16 cellular contexts compared by ENCODE assay signal in the genomic region with DNA sequence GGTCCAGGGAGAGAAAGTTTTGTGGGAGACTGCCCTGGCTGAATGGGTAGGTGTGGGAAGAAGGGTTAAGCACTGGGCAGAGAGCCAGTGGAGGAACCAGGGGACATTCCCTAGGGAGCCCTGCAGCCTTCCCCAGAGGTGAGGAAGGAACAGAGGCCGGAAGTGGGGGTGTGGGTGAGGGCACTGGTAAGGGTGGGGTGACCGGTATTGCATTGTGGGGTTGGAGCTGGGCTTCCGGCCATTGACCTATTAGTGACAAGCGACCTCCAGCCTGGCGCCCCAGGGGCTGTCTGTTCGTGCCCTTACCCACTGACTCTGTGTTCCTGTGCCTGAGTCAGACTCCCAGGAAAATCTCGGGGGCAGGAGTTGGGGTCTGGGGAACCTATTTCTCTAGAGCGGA. TPM values are rescaled to one million over a fixed set of nuclear protein-coding genes. Genes with fewer than 3 reads are reported as not detected.
DNase-seq lines count a peak whose midpoint lies in the region; ATAC-seq and TF ChIP-seq lines count a peak whose summit lies in the region.
"Had no signal": no experiment of that assay in that cellular context is flagged by ENCODE, and none has a peak within 500 bp of the region (broad histone marks: within the 10 kb centered on the region; RNA-seq: fewer than 3 reads in every experiment).

No MANE protein-coding gene starts in this region.

- TF ChIP-seq CTCF in lung (IDR thresholded peaks at IDR 0.05; ENCODE audit: control extremely low read depth, extremely low read depth) (no peak), thyroid gland (IDR thresholded peaks at IDR 0.05) (no peak)

- no peaks in the 10 kb centered on the region for H3K36me3 Mint-ChIP-seq in immature natural killer cell

- 56 to 67% methylated on average over 8 of the region's 8 CpGs for WGBS in lung, 2 donors
- 41 to 58% methylated on average over 5 to 8 of the region's 8 CpGs for WGBS in thyroid gland, 2 donors

- no peaks in the 10 kb centered on the region for H3K9me3 ChIP-seq in lung (ENCODE audit: control insufficient read depth in 2 of 2, insufficient read depth in 1 of 2, low read length in 1 of 2)
- no peaks in the 10 kb centered on the region for H3K9me3 ChIP-seq in thyroid gland
- H3K9me3 ChIP-seq: adrenal gland had no signal

- H3K36me3 ChIP-seq in lung (ENCODE audit: control insufficient read depth in 2 of 2, insufficient read depth in 2 of 2, low read length in 2 of 2): no peaks in the 10 kb centered on the region
- no peaks in the 10 kb centered on the region for H3K36me3 ChIP-seq in thyroid gland
- H3K36me3 ChIP-seq: adrenal gland had no signal

- H3K4me3 Mint-ChIP-seq in immature natural killer cell: no peak overlapping the region
- H3K4me3 Mint-ChIP-seq: activated CD4-positive, alpha-beta T cell treated with anti-CD3 and anti-CD28 coated beads for 36 hours; stimulated activated naive CD8-positive, alpha-beta T cell treated with anti-CD3 and anti-CD28 coated beads, Interleukin-15, Interleukin-2, amounts not matched to agents 100 ng/mL and 50 ng/mL, for 24 hours had no signal

- peaks cover 1 to 6% (median 2%) of the 10 kb centered on the region in 3 donors for H3K27me3 Mint-ChIP-seq in immature natural killer cell (ENCODE audit: low read depth in 3 of 3)
- H3K27me3 Mint-ChIP-seq: activated CD4-positive, alpha-beta T cell treated with anti-CD3 and anti-CD28 coated beads for 36 hours; stimulated activated naive CD8-positive, alpha-beta T cell treated with anti-CD3 and anti-CD28 coated beads, Interleukin-15, Interleukin-2, amounts not matched to agents 100 ng/mL and 50 ng/mL, for 24 hours had no signal

- H3K27ac ChIP-seq in caudate nucleus (ENCODE audit: low read depth, low read length): peak overlapping the region; percentile 5
- H3K27ac ChIP-seq in lung (ENCODE audit: low read depth in 1 of 2, low read length in 1 of 2): peak overlapping the region in 1 of 2 donors; percentile 84
- H3K27ac ChIP-seq in thyroid gland: peak overlapping the region; percentile 80 to 95 (median 88)

- H3K4me3 ChIP-seq in lung (no peak overlapping the region), thyroid gland (replicated peaks in 1 of 3) (no peak overlapping the region)
- H3K4me3 ChIP-seq: adrenal gland had no signal

- H3K4me1 Mint-ChIP-seq in immature natural killer cell: peaks cover 12 to 16% of the 10 kb centered on the region in 2 donors

- H3K27ac Mint-ChIP-seq in immature natural killer cell: no peak overlapping the region
- H3K27ac Mint-ChIP-seq: activated CD4-positive, alpha-beta T cell treated with anti-CD3 and anti-CD28 coated beads for 36 hours; stimulated activated naive CD8-positive, alpha-beta T cell treated with anti-CD3 and anti-CD28 coated beads, Interleukin-15, Interleukin-2, amounts not matched to agents 100 ng/mL and 50 ng/mL, for 24 hours had no signal

- no peaks in the 10 kb centered on the region for H3K27me3 ChIP-seq in lung (ENCODE audit: control insufficient read depth, insufficient read depth)
- H3K27me3 ChIP-seq in thyroid gland: no peaks in the 10 kb centered on the region
- H3K27me3 ChIP-seq: adrenal gland had no signal

- H3K9me3 Mint-ChIP-seq in immature natural killer cell: peaks cover 0 to 1% (median 0%) of the 10 kb centered on the region in 6 donors
- H3K9me3 Mint-ChIP-seq: stimulated activated naive CD8-positive, alpha-beta T cell treated with anti-CD3 and anti-CD28 coated beads, Interleukin-15, Interleukin-2, amounts not matched to agents 100 ng/mL and 50 ng/mL, for 24 hours had no signal

- ATAC-seq in lung (ENCODE audit: insufficient read depth, low FRiP score): no peak
- ATAC-seq: activated CD4-positive, alpha-beta T cell treated with anti-CD3 and anti-CD28 coated beads for 36 hours had no signal

- H3K4me1 ChIP-seq in lung (ENCODE audit: control insufficient read depth in 2 of 2, insufficient read depth in 2 of 2, low read length in 2 of 2) (peaks cover 0 to 38% of the 10 kb centered on the region in 2 donors), thyroid gland (peaks cover 45 to 72% of the 10 kb centered on the region in 2 donors)

- TF ChIP-seq POLR2A in thyroid gland (IDR thresholded peaks at IDR 0.05): no peak

- DNase-seq in M059J (ENCODE audit: low read depth): peak; percentile 75
- DNase-seq in caudate nucleus (lab: John Stamatoyannopoulos, UW): peak in 1 of 61 donors; percentile 42
- DNase-seq in lung (ENCODE audit: low spot score): peak; percentile 53
- DNase-seq in thyroid gland: peak; percentile 78 to 82
- no peak for DNase-seq in immature natural killer cell
- DNase-seq in activated T-cell treated with anti-CD3 and anti-CD28 coated beads, Interleukin-2, amount 50 U/mL, for 1 hour: no peak
- no peak for DNase-seq in CD1c-positive myeloid dendritic cell (ENCODE audit: extremely low spot score)
- DNase-seq: activated CD4-positive, alpha-beta T cell treated with anti-CD3 and anti-CD28 coated beads for 36 hours; activated T-cell treated with anti-CD3 and anti-CD28 coated beads, Interleukin-2, amount 50 U/mL, for 48 hours; COR-L47; NCI-H1092; NCI-H226; OCI-M1 had no signal

- intact Hi-C loops in thyroid gland (cut with DNase I): no loop called here

RNA-seq across cellular contexts. Expression of gene TSPAN1, which starts 3.5 kb away (rescaled TPM):
- total RNA-seq in M059J (2014; rRNA removed; shearing (Covaris generic)): 0.47 and 1.7 TPM in 2 replicates
- total RNA-seq in lung: 100 to 1,000 TPM in 1 of 2 donors, 10 to 100 TPM in 1; 45.3 to 174 TPM
- 100 to 1,000 TPM; 105 to 174 TPM for polyA plus RNA-seq in lung
- 100 to 1,000 TPM in 2 of 4 donors, 10 to 100 TPM in 2; 61.2 to 154 (median 105) TPM for total RNA-seq in thyroid gland
- polyA plus RNA-seq in immature natural killer cell: not detected
- total RNA-seq: activated CD4-positive, alpha-beta T cell treated with anti-CD3 and anti-CD28 coated beads for 36 hours had no signal

RNA-seq across cellular contexts. Expression of gene P3R3URF, which starts 4.9 kb away (rescaled TPM):
- not detected in 2 replicates for total RNA-seq in M059J (2014; rRNA removed; shearing (Covaris generic))
- not detected for total RNA-seq in lung
- polyA plus RNA-seq in lung: not detected
- total RNA-seq in thyroid gland: not detected
- not detected for polyA plus RNA-seq in immature natural killer cell
- total RNA-seq: activated CD4-positive, alpha-beta T cell treated with anti-CD3 and anti-CD28 coated beads for 36 hours; adrenal gland; T-helper 1 cell treated with Interleukin-12 subunit alpha and Interleukin-12 subunit beta and Interleukin-4 antibody, amounts not matched to agents 30 ng/mL and 1 ng/mL, for 36 hours had no signal
- polyA plus RNA-seq: adrenal gland had no signal

RNA-seq across cellular contexts. Expression of gene POMGNT1, which starts 26.9 kb away (rescaled TPM):
- 59.1 and 90.4 TPM in 2 replicates for total RNA-seq in M059J (2014; rRNA removed; shearing (Covaris generic))
- 10 to 100 TPM; 34.6 to 70.2 TPM for total RNA-seq in lung
- 10 to 100 TPM; 40.4 to 49.1 TPM for polyA plus RNA-seq in lung
- 10 to 100 TPM; 54.2 to 90.8 (median 79.3) TPM for total RNA-seq in thyroid gland
- polyA plus RNA-seq in immature natural killer cell: 10 to 100 TPM; 33.7 to 36.3 (median 35.7) TPM

RNA-seq across cellular contexts. Expression of gene LURAP1, which starts 31.8 kb away (rescaled TPM):
- 0.32 and 0.89 TPM in 2 replicates for total RNA-seq in M059J (2014; rRNA removed; shearing (Covaris generic))
- total RNA-seq in lung (1 to 10 TPM in 1 of 2 donors, under 1 TPM in 1; 0.63 to 2.8 TPM), thyroid gland (10 to 100 TPM; 30.5 to 47.4 (median 37.8) TPM)
- polyA plus RNA-seq in lung (1 to 10 TPM in 1 of 2 donors, under 1 TPM in 1; 0.41 to 1.2 TPM), immature natural killer cell (under 1 TPM in 1 of 3 donors, not detected in 2; 0.10 TPM)

RNA-seq across cellular contexts. Expression of gene PIK3R3, which starts 38.9 kb away (rescaled TPM):
- 13.1 and 20.6 TPM in 2 replicates for total RNA-seq in M059J (2014; rRNA removed; shearing (Covaris generic))
- 10 to 100 TPM; 14.0 to 36.7 TPM for total RNA-seq in lung
- polyA plus RNA-seq in lung: 10 to 100 TPM in 1 of 2 donors, 1 to 10 TPM in 1; 9.1 to 20.1 TPM
- total RNA-seq in thyroid gland: 10 to 100 TPM; 16.0 to 36.2 (median 20.9) TPM
- 1 to 10 TPM; 1.6 to 7.7 (median 3.7) TPM for polyA plus RNA-seq in immature natural killer cell

Comparison
In these comparisons a context has a peak if more than half of its experiments do, and no peak if none do; other contexts are left out.
1. DNase-seq: peak in M059J (single experiment), lung (single experiment) and thyroid gland (2 of 2); none in immature natural killer cell (0 of 3), activated T-cell treated with anti-CD3 and anti-CD28 coated beads, Interleukin-2, amount 50 U/mL, for 1 hour (single experiment) and CD1c-positive myeloid dendritic cell (single experiment).
2. RNA of gene TSPAN1, which starts 3.5 kb away (total RNA-seq): 45.3 to 174 TPM in lung and 61.2 to 154 TPM in thyroid gland; 0.47 to 1.7 TPM in M059J; every median in the first group is over 10 times any median in the second.